In genomic region chr20:2387180-2387577, GRCh38 we compare ENCODE assay signal across 9 cellular contexts. TPM values are rescaled to one million over a fixed set of nuclear protein-coding genes. Genes with fewer than 3 reads are reported as not detected.
DNase-seq lines count a peak whose midpoint lies in the region; ATAC-seq and TF ChIP-seq lines count a peak whose summit lies in the region.
"Had no signal": no experiment of that assay in that cellular context is flagged by ENCODE, and none has a peak within 500 bp of the region (broad histone marks: within the 10 kb centered on the region; RNA-seq: fewer than 3 reads in every experiment).

No MANE protein-coding gene starts in this region.

- intact Hi-C loops in PC-9 (cut with micrococcal nuclease; ENCODE audit: unreplicated experiment), result no loop called here

- H3K4me3 Mint-ChIP-seq in activated naive CD8-positive, alpha-beta T cell treated with anti-CD3 and anti-CD28 coated beads, Interleukin-2, amount 10 ng/mL, durations not matched to agents 7 days and 5 days, result peak overlapping the region; percentile 55

- H3K4me1 ChIP-seq in PC-9 (replicated peaks; ENCODE audit: insufficient read depth), result peaks cover 9% of the 10 kb centered on the region; the same call in 1 of the 2 replicates
- no peaks in the 10 kb centered on the region for H3K4me1 ChIP-seq in mesenchymal stem cell (ENCODE audit: control insufficient read depth, insufficient read depth, low read depth, low read length)

- DNase-seq in BJ (ENCODE audit: low read depth) (no peak), GM20000 (ENCODE audit: low spot score) (peak; percentile 68), PC-9 (peak in 1 of 2 experiments; percentile 43), mesenchymal stem cell (peak; percentile 37), inferior parietal cortex (ENCODE audit: extremely low spot score) (no peak), omental fat pad (ENCODE audit: low spot score) (no peak), medulla oblongata (ENCODE audit: extremely low spot score) (no peak)
- DNase-seq in activated naive CD8-positive, alpha-beta T cell treated with anti-CD3 and anti-CD28 coated beads, Interleukin-2, amount 10 ng/mL, durations not matched to agents 7 days and 5 days, result peak; percentile 65

- H3K36me3 ChIP-seq in BJ (ENCODE audit: control insufficient read depth, insufficient read depth, low read length) (no peaks in the 10 kb centered on the region), PC-9 (ENCODE audit: low read depth) (no peaks in the 10 kb centered on the region), mesenchymal stem cell (ENCODE audit: control insufficient read depth in 1 of 2, insufficient read depth in 2 of 2, low read depth in 1 of 2, low read length in 2 of 2) (no peaks in the 10 kb centered on the region)
- H3K36me3 ChIP-seq: neutrophil had no signal

- TF ChIP-seq CTCF in BJ (IDR thresholded peaks at IDR 0.05; ENCODE audit: insufficient read depth, low read depth, low read length), result peak; percentile 36; the same call in 1 of the 2 replicates
- peak; percentile 17 for TF ChIP-seq CTCF in GM20000 (IDR thresholded peaks at IDR 0.05; ENCODE audit: extremely low read depth, missing control alignments)
- peak; percentile 69 for TF ChIP-seq CTCF in PC-9 (conservative IDR thresholded peaks at IDR 0.05)
- no peak for TF ChIP-seq CTCF in omental fat pad (IDR thresholded peaks at IDR 0.05)

- H3K9me3 Mint-ChIP-seq in activated naive CD8-positive, alpha-beta T cell treated with anti-CD3 and anti-CD28 coated beads, Interleukin-2, amount 10 ng/mL, durations not matched to agents 7 days and 5 days, result peaks cover 8% of the 10 kb centered on the region

- no peak overlapping the region for H3K23ac ChIP-seq in mesenchymal stem cell (ENCODE audit: low read length in 2 of 2)

- no peak overlapping the region for H2BK15ac ChIP-seq in mesenchymal stem cell (ENCODE audit: low read depth, poor library complexity, severe bottlenecking)

- H2AK5ac ChIP-seq in mesenchymal stem cell (ENCODE audit: low read length, severe bottlenecking), result no peak overlapping the region

- no TSS peak for BruUV-seq in PC-9 (replicated peaks; lab: Mats Ljungman, UMichigan)

- H4K20me1 ChIP-seq in PC-9 (ENCODE audit: insufficient read depth), result no peaks in the 10 kb centered on the region

- H2BK5ac ChIP-seq in mesenchymal stem cell (ENCODE audit: low read depth, low read length, poor library complexity, severe bottlenecking), result no peak overlapping the region

- H4K91ac ChIP-seq in mesenchymal stem cell (ENCODE audit: low read length), result no peak overlapping the region

- H3K9me3 ChIP-seq in PC-9 (ENCODE audit: insufficient read depth, low read depth), result peaks cover 12% of the 10 kb centered on the region
- peaks cover 30% of the 10 kb centered on the region for H3K9me3 ChIP-seq in mesenchymal stem cell (ENCODE audit: control insufficient read depth, low read length)
- H3K9me3 ChIP-seq: neutrophil had no signal

- H3K14ac ChIP-seq in mesenchymal stem cell (ENCODE audit: low read length in 2 of 2), result no peak overlapping the region

- H3K18ac ChIP-seq in mesenchymal stem cell (ENCODE audit: low read depth in 1 of 2, low read length in 2 of 2), result no peak overlapping the region

- ATAC-seq in activated naive CD8-positive, alpha-beta T cell treated with anti-CD3 and anti-CD28 coated beads, Interleukin-2, amount 10 ng/mL, durations not matched to agents 7 days and 5 days (ENCODE audit: low read depth), result peak; percentile 77
- ATAC-seq in omental fat pad (ENCODE audit: low FRiP score), result no peak

- H3F3A ChIP-seq in PC-9 (ENCODE audit: insufficient read depth, low read depth), result no peaks in the 10 kb centered on the region

- no peak overlapping the region for H4K8ac ChIP-seq in mesenchymal stem cell (ENCODE audit: low read length)

- 29% methylated on average over 2 of the region's 2 CpGs for WGBS in mesenchymal stem cell

- H3K79me2 ChIP-seq in PC-9 (ENCODE audit: low read depth), result no peaks in the 10 kb centered on the region

- peaks cover 10% of the 10 kb centered on the region for H3K4me1 Mint-ChIP-seq in activated naive CD8-positive, alpha-beta T cell treated with anti-CD3 and anti-CD28 coated beads, Interleukin-2, amount 10 ng/mL, durations not matched to agents 7 days and 5 days

- no peak overlapping the region for H3K4me2 ChIP-seq in PC-9
- H3K4me2 ChIP-seq in mesenchymal stem cell (ENCODE audit: low read length, poor library complexity, severe bottlenecking), result no peak overlapping the region

- H3K9me2 ChIP-seq in PC-9 (ENCODE audit: insufficient read depth), result no peaks in the 10 kb centered on the region

- no peak overlapping the region for H3K4ac ChIP-seq in mesenchymal stem cell (ENCODE audit: low read depth in 1 of 2, low read length in 2 of 2)

- H3K4me3 ChIP-seq in BJ (ENCODE audit: low read depth, low read length) (no peak overlapping the region), PC-9 (no peak overlapping the region), mesenchymal stem cell (ENCODE audit: insufficient read depth in 1 of 2, low read depth in 1 of 2, low read length in 2 of 2) (no peak overlapping the region)

- H2AFZ ChIP-seq in PC-9 (no peak overlapping the region), mesenchymal stem cell (ENCODE audit: low read depth, low read length) (no peak overlapping the region)

- no peak overlapping the region for H3K9ac ChIP-seq in mesenchymal stem cell (ENCODE audit: low read length)

- no peak overlapping the region for H2BK12ac ChIP-seq in mesenchymal stem cell (ENCODE audit: low read length in 2 of 2)

- CTCF ChIA-PET in BJ (lab: Yijun Ruan, JAX) (interaction anchor here (0.9 to 2.2 kb wide), 8 partner anchors 12 to 180 kb away, joined by 3 to 10 read pairs (median 5); no protein-coding TSS in a partner anchor), PC-9 (lab: Charles Lee) (no interaction called here)

- peaks cover 15% of the 10 kb centered on the region for H3K27me3 Mint-ChIP-seq in activated naive CD8-positive, alpha-beta T cell treated with anti-CD3 and anti-CD28 coated beads, Interleukin-2, amount 10 ng/mL, durations not matched to agents 7 days and 5 days

- H3K27ac ChIP-seq in PC-9 (no peak overlapping the region), mesenchymal stem cell (ENCODE audit: low read length, poor library complexity, severe bottlenecking) (no peak overlapping the region)
- H3K27ac ChIP-seq: neutrophil had no signal

- POLR2A ChIA-PET in BJ (lab: Charles Lee), result interaction anchor here (0.6 kb wide), 1 partner anchor 422 kb away, joined by 8 read pairs; no protein-coding TSS in a partner anchor
- POLR2A ChIA-PET in PC-9 (lab: Charles Lee; ENCODE audit: unreplicated experiment), result no interaction called here
- POLR2A ChIA-PET in activated naive CD8-positive, alpha-beta T cell treated with anti-CD3 and anti-CD28 coated beads, Interleukin-2, amount 10 ng/mL, durations not matched to agents 7 days and 5 days (lab: Charles Lee), result no interaction called here

- H3K27me3 ChIP-seq in BJ (ENCODE audit: control insufficient read depth, insufficient read depth, low read length) (no peaks in the 10 kb centered on the region), PC-9 (ENCODE audit: insufficient read depth, low read depth) (peaks cover 15% of the 10 kb centered on the region; the same call in 1 of the 2 replicates), mesenchymal stem cell (ENCODE audit: control insufficient read depth in 1 of 2, insufficient read depth in 1 of 2, low read length in 2 of 2) (peaks cover 0 to 26% of the 10 kb centered on the region in 2 experiments)

- no peaks in the 10 kb centered on the region for H3K36me3 Mint-ChIP-seq in activated naive CD8-positive, alpha-beta T cell treated with anti-CD3 and anti-CD28 coated beads, Interleukin-2, amount 10 ng/mL, durations not matched to agents 7 days and 5 days

- H3K79me1 ChIP-seq in mesenchymal stem cell (replicated peaks; ENCODE audit: low read length, poor library complexity, severe bottlenecking), result no peaks in the 10 kb centered on the region

- no peak overlapping the region for H3K27ac Mint-ChIP-seq in activated naive CD8-positive, alpha-beta T cell treated with anti-CD3 and anti-CD28 coated beads, Interleukin-2, amount 10 ng/mL, durations not matched to agents 7 days and 5 days

- no peak overlapping the region for H2BK120ac ChIP-seq in mesenchymal stem cell (ENCODE audit: low read depth, low read length)

RNA-seq across cellular contexts. Expression of gene TGM6, which starts 6.5 kb away (rescaled TPM):
- not detected in 2 replicates for polyA plus RNA-seq in BJ (2011; rRNA removed)
- polyA minus RNA-seq in BJ (2011; rRNA and poly(A)+ RNA removed), result not detected in 2 replicates
- total RNA-seq in PC-9 (2021) (not detected in 2 replicates), omental fat pad (not detected)
- total RNA-seq in activated naive CD8-positive, alpha-beta T cell treated with anti-CD3 and anti-CD28 coated beads, Interleukin-2, amount 10 ng/mL, durations not matched to agents 7 days and 5 days, result not detected
- polyA plus RNA-seq in mesenchymal stem cell (2013, experiment 1 of 2), result not detected
- polyA plus RNA-seq in mesenchymal stem cell (2013, experiment 2 of 2), result not detected

Comparison
In these comparisons a context has a peak if more than half of its experiments do, and no peak if none do; other contexts are left out.
1. DNase-seq: peak in GM20000 (single experiment), activated naive CD8-positive, alpha-beta T cell treated with anti-CD3 and anti-CD28 coated beads, Interleukin-2, amount 10 ng/mL, durations not matched to agents 7 days and 5 days (single experiment) and mesenchymal stem cell (single experiment); none in BJ (single experiment), inferior parietal cortex (single experiment), omental fat pad (single experiment) and medulla oblongata (single experiment).
2. CTCF ChIP-seq: peak in BJ (single experiment), GM20000 (single experiment) and PC-9 (single experiment); none in omental fat pad (0 of 3).